Comparison of ENCODE assay signal across 7 cellular contexts in genomic region chr1:248862695-248863010, GRCh38. TPM values are rescaled to one million over a fixed set of nuclear protein-coding genes. Genes with fewer than 3 reads are reported as not detected.
A peak's percentile ranks its signal among the peaks of the same experiment; 100 is the strongest.
DNase-seq lines count a peak whose midpoint lies in the region; ATAC-seq and TF ChIP-seq lines count a peak whose summit lies in the region.

No MANE protein-coding gene starts in this region.

- H3K27me3 Mint-ChIP-seq in T-cell: no peaks in the 10 kb centered on the region

- H3K9ac ChIP-seq in iPS-15b (ENCODE audit: low read depth, low read length): peak overlapping the region; percentile 54

- WGBS in suprapubic skin: 17% methylated on average over 3 of the region's 4 CpGs

- H3K4me3 ChIP-seq in iPS-15b (ENCODE audit: low read depth, low read length) (peak overlapping the region; percentile 82), suprapubic skin (peak overlapping the region; percentile 65)

- POLR2A ChIA-PET in T-cell (lab: Charles Lee): no interaction called here

- H3K4me1 ChIP-seq in iPS-15b (ENCODE audit: control insufficient read depth, insufficient read depth, low read length): peaks cover 3% of the 10 kb centered on the region
- H3K4me1 ChIP-seq in suprapubic skin: peaks cover 34% of the 10 kb centered on the region

- H3K27ac ChIP-seq in suprapubic skin: peak overlapping the region; percentile 62

- CTCF ChIA-PET in T-cell (lab: Charles Lee): no interaction called here

- peak in 1 of 34 experiments; percentile 12 for DNase-seq in T-cell
- no peak for DNase-seq in suprapubic skin (ENCODE audit: low spot score in 2 of 2)
- DNase-seq in A172 (ENCODE audit: low spot score): no peak
- DNase-seq in GOT3 (lab: John Stamatoyannopoulos, UW): no peak

- no peak for TF ChIP-seq EP300 in suprapubic skin (IDR thresholded peaks at IDR 0.05)

- ATAC-seq in GM18907 (IDR thresholded peaks at IDR 0.05; ENCODE audit: unreplicated experiment) (peak; percentile 14), HG02852 (IDR thresholded peaks at IDR 0.05; ENCODE audit: unreplicated experiment) (peak; percentile 5), T-cell (replicated peaks in 1 of 4) (peak; percentile 14 to 23 (median 16))

- H3K36me3 ChIP-seq in iPS-15b (ENCODE audit: control insufficient read depth, insufficient read depth, low read length): no peaks in the 10 kb centered on the region
- no peaks in the 10 kb centered on the region for H3K36me3 ChIP-seq in suprapubic skin

- no peaks in the 10 kb centered on the region for H3K36me3 Mint-ChIP-seq in T-cell

- no peaks in the 10 kb centered on the region for H3K9me3 Mint-ChIP-seq in T-cell

- H3K27me3 ChIP-seq in iPS-15b (ENCODE audit: control insufficient read depth, insufficient read depth, low read length) (peaks cover 55% of the 10 kb centered on the region), suprapubic skin (no peaks in the 10 kb centered on the region)

- TF ChIP-seq CTCF in suprapubic skin (IDR thresholded peaks at IDR 0.05): no peak

- H3K4me1 Mint-ChIP-seq in T-cell: peaks cover 46 to 58% (median 55%) of the 10 kb centered on the region in 3 donors

- H3K27ac Mint-ChIP-seq in T-cell: peak overlapping the region; percentile 83 to 93

- H3K9me3 ChIP-seq in iPS-15b (ENCODE audit: control insufficient read depth, insufficient read depth, low read length) (no peaks in the 10 kb centered on the region), suprapubic skin (no peaks in the 10 kb centered on the region)

- no peak for TF ChIP-seq POLR2A in suprapubic skin (IDR thresholded peaks at IDR 0.05)

- peak overlapping the region; percentile 86 to 89 (median 88) for H3K4me3 Mint-ChIP-seq in T-cell

RNA-seq across cellular contexts. Expression of gene ZNF692, which starts 3.8 kb away (rescaled TPM):
- total RNA-seq in T-cell (10 to 100 TPM; 53.9 to 88.1 (median 78.7) TPM), suprapubic skin (100 to 1,000 TPM in 1 of 4 donors, 10 to 100 TPM in 3; 30.2 to 138 (median 52.6) TPM)
- total RNA-seq in A172 (2014; rRNA removed; shearing (Covaris generic)): 15.0 and 26.1 TPM in 2 replicates

RNA-seq across cellular contexts. Expression of gene ZNF672, which starts 24.6 kb away (rescaled TPM):
- total RNA-seq in T-cell: 10 to 100 TPM; 27.7 to 46.7 (median 42.1) TPM
- total RNA-seq in suprapubic skin: 10 to 100 TPM; 34.4 to 39.7 (median 38.8) TPM
- 27.4 and 28.3 TPM in 2 replicates for total RNA-seq in A172 (2014; rRNA removed; shearing (Covaris generic))

RNA-seq across cellular contexts. Expression of gene SH3BP5L, which starts 36.9 kb away (rescaled TPM):
- total RNA-seq in T-cell (10 to 100 TPM; 16.8 to 41.4 (median 36.3) TPM), suprapubic skin (10 to 100 TPM; 23.5 to 41.2 (median 29.4) TPM)
- 41.0 and 47.1 TPM in 2 replicates for total RNA-seq in A172 (2014; rRNA removed; shearing (Covaris generic))

RNA-seq across cellular contexts. Expression of gene PGBD2, which starts 43.4 kb away (rescaled TPM):
- total RNA-seq in T-cell (10 to 100 TPM in 3 of 5 donors, 1 to 10 TPM in 2; 5.0 to 15.8 (median 11.4) TPM), suprapubic skin (10 to 100 TPM; 11.0 to 14.2 (median 11.5) TPM)
- total RNA-seq in A172 (2014; rRNA removed; shearing (Covaris generic)): 8.0 and 8.6 TPM in 2 replicates
